8 cellular contexts compared by ENCODE assay signal in the genomic region with DNA sequence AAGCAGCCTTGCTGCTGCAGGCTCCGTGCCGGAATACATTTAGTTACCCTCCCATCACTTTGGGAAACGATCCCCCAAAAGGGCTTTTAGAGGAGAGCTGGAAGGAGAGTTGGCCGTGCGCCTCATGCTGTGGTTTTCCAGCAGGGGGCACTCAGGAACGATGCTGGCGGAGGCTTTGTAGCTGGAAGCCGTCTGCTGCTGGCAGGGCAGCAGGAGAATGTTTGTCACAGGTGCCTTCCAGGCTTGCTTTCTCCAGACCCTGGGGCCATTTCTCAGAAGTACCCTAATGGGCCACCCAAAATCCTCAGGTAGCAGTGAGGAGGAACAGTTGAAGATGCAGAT. TPM values are rescaled to one million over a fixed set of nuclear protein-coding genes. Genes with fewer than 3 reads are reported as not detected.
DNase-seq lines count a peak whose midpoint lies in the region; ATAC-seq and TF ChIP-seq lines count a peak whose summit lies in the region.

No MANE protein-coding gene starts in this region.

- H3K27me3 ChIP-seq in esophagus squamous epithelium: no peaks in the 10 kb centered on the region
- no peaks in the 10 kb centered on the region for H3K27me3 ChIP-seq in neural progenitor cell
- H3K27me3 ChIP-seq in aorta (ENCODE audit: control insufficient read depth in 1 of 2, insufficient read depth in 2 of 2, low read length in 1 of 2): no peaks in the 10 kb centered on the region

- no peak overlapping the region for H3K9ac ChIP-seq in neural progenitor cell

- peaks cover 37% of the 10 kb centered on the region for H3F3A ChIP-seq in neural progenitor cell (ENCODE audit: low read depth)

- peaks cover 9% of the 10 kb centered on the region for H3K27me3 Mint-ChIP-seq in neural progenitor cell (ENCODE audit: insufficient read depth, low read depth)

- H3K4me1 ChIP-seq in esophagus squamous epithelium (peaks cover 0 to 52% (median 3%) of the 10 kb centered on the region in 3 donors), neural progenitor cell (peaks cover 49% of the 10 kb centered on the region), aorta (ENCODE audit: control insufficient read depth in 1 of 2, insufficient read depth in 2 of 2, low read length in 2 of 2) (no peaks in the 10 kb centered on the region)

- 40 to 63% methylated on average over 2 to 4 of the region's 8 CpGs for WGBS in esophagus squamous epithelium, 2 donors
- WGBS in aorta, 2 donors: 29% methylated on average over 8 of the region's 8 CpGs

- no peaks in the 10 kb centered on the region for H3K9me3 Mint-ChIP-seq in neural progenitor cell

- H3K36me3 ChIP-seq in esophagus squamous epithelium (peaks cover 0 to 82% (median 2%) of the 10 kb centered on the region in 3 donors), neural progenitor cell (no peaks in the 10 kb centered on the region), aorta (ENCODE audit: control insufficient read depth in 1 of 2, insufficient read depth in 2 of 2, low read length in 1 of 2) (no peaks in the 10 kb centered on the region)

- DNase-seq in GM04504 (ENCODE audit: low read depth) (peak; percentile 14), NCI-H146 (lab: John Stamatoyannopoulos, UW) (peak; percentile 59), esophagus squamous epithelium (lab: John Stamatoyannopoulos, UW) (no peak), neural progenitor cell (ENCODE audit: low spot score) (peak; percentile 84), aorta (peak in 1 of 2 donors; percentile 62)
- DNase-seq in activated CD4-positive, alpha-beta T cell treated with anti-CD3 and anti-CD28 coated beads, Interleukin-2, amount 50 U/mL, for 48 hours: peak; percentile 51 to 57
- no peak for DNase-seq in NK-92 treated with Interleukin-12 subunit alpha and Interleukin-12 subunit beta, amount 100 ng/mL, for 24 hours (lab: John Stamatoyannopoulos, UW)

- H3K4me3 ChIP-seq in esophagus squamous epithelium (no peak overlapping the region), neural progenitor cell (no peak overlapping the region), aorta (ENCODE audit: low read length in 2 of 2) (no peak overlapping the region)

- H3K36me3 Mint-ChIP-seq in neural progenitor cell: peaks cover 12% of the 10 kb centered on the region

- H3K27ac Mint-ChIP-seq in neural progenitor cell: peak overlapping the region; percentile 59

- H3K27ac ChIP-seq in esophagus squamous epithelium (peak overlapping the region in 1 of 4 donors; percentile 25), neural progenitor cell (no peak overlapping the region), aorta (ENCODE audit: low read depth in 1 of 2, low read length in 2 of 2) (no peak overlapping the region)

- no peak overlapping the region for H2AFZ ChIP-seq in neural progenitor cell (replicated peaks)

- H3K4me3 Mint-ChIP-seq in neural progenitor cell: peak overlapping the region; percentile 75

- peaks cover 31% of the 10 kb centered on the region for H4K20me1 ChIP-seq in neural progenitor cell (ENCODE audit: low read depth)

- ATAC-seq in aorta (ENCODE audit: low FRiP score) (peak; percentile 45), HG03342 (IDR thresholded peaks at IDR 0.05; ENCODE audit: unreplicated experiment) (no peak)

- peaks cover 59% of the 10 kb centered on the region for H3K4me1 Mint-ChIP-seq in neural progenitor cell

- TF ChIP-seq POLR2A in esophagus squamous epithelium (IDR thresholded peaks at IDR 0.05): no peak

- intact Hi-C loops in esophagus squamous epithelium (cut with DNase I): no loop called here
- intact Hi-C loops in aorta (cut with DNase I): no loop called here

- peak overlapping the region; percentile 65 for H3K4me2 ChIP-seq in neural progenitor cell

- TF ChIP-seq CTCF in esophagus squamous epithelium (IDR thresholded peaks at IDR 0.05) (peak; percentile 9 to 77 (median 62)), neural progenitor cell (IDR thresholded peaks at IDR 0.05) (peak; percentile 87)

- H3K79me2 ChIP-seq in neural progenitor cell (ENCODE audit: low read depth): no peaks in the 10 kb centered on the region

- H3K9me3 ChIP-seq in esophagus squamous epithelium (no peaks in the 10 kb centered on the region), neural progenitor cell (ENCODE audit: low read depth) (no peaks in the 10 kb centered on the region), aorta (ENCODE audit: control insufficient read depth, low read length) (no peaks in the 10 kb centered on the region)

RNA-seq across cellular contexts. Expression of gene CABP7, which starts 30.0 kb away (rescaled TPM):
- under 1 TPM in 1 of 4 donors, not detected in 3; 0.13 TPM for total RNA-seq in esophagus squamous epithelium
- total RNA-seq in neural progenitor cell (ENCODE audit: low replicate concordance): 0.09 TPM in 1 of 2 replicates, not detected in the other
- total RNA-seq in aorta: not detected
- polyA plus RNA-seq in aorta: under 1 TPM; 0.10 to 0.13 TPM

Comparison
In these comparisons a context has a peak if more than half of its experiments do, and no peak if none do; other contexts are left out.
1. DNase-seq: peak in GM04504 (single experiment), NCI-H146 (single experiment), activated CD4-positive, alpha-beta T cell treated with anti-CD3 and anti-CD28 coated beads, Interleukin-2, amount 50 U/mL, for 48 hours (2 of 2) and neural progenitor cell (single experiment); none in esophagus squamous epithelium (single experiment) and NK-92 treated with Interleukin-12 subunit alpha and Interleukin-12 subunit beta, amount 100 ng/mL, for 24 hours (single experiment).